ENCODE assay signal across 8 cellular contexts in the genomic region with DNA sequence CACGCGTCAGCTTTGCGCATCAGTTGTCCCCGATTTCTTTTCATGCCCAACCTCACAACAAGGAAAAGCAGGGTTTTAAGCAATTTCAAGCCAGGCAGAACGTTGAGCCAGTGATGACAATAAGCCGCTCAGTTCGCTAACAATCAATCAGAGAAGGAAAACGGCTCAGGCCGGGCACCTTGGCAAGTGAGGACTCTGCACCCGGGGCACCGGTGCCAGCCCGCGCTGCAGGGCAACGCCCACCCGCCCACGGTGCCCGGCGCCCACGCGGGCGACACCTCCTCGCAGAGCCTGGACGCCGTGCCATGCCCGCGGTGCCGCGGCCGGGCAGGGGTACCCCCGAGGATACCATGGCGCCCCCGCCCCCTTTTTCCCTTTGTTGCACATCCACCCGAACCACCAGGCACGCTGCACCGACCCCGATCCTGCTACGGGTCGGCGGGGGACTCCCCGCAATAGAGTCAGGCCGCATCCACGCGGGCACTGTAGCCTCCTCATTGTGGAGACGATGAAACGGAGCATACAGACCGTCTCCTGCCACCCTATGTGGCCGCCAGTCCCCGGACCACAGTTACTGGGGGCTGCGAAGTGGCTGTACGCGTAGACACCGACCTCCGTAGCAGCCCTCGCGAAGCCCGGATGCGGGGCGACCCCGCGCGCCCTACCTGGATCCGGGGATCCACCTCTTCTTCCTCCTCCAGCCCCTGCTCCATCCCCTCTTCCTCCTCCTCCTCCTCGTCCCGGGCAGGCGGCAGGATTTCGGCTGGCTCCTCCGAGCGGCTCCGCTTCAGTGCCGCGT. TPM values are rescaled to one million over a fixed set of nuclear protein-coding genes. Genes with fewer than 3 reads are reported as not detected.
DNase-seq lines count a peak whose midpoint lies in the region; ATAC-seq and TF ChIP-seq lines count a peak whose summit lies in the region.

No MANE protein-coding gene starts in this region.

- peak overlapping the region; percentile 63 for H2BK15ac ChIP-seq in neuronal stem cell (ENCODE audit: low read length)

- no peak overlapping the region for H3K4ac ChIP-seq in neuronal stem cell (ENCODE audit: low read length)

- H3K27ac ChIP-seq in neuronal stem cell (replicated peaks; ENCODE audit: low read length) (no peak overlapping the region), urinary bladder (ENCODE audit: low read depth) (peak overlapping the region; percentile 72)

- no peaks in the 10 kb centered on the region for H3K36me3 ChIP-seq in neuronal stem cell (replicated peaks in 1 of 2; ENCODE audit: control insufficient read depth in 2 of 2, insufficient read depth in 2 of 2, low read length in 2 of 2)
- H3K36me3 ChIP-seq in urinary bladder (ENCODE audit: insufficient read depth): no peaks in the 10 kb centered on the region

- H3K79me1 ChIP-seq in neuronal stem cell (ENCODE audit: low read depth, low read length): no peaks in the 10 kb centered on the region

- H3K4me2 ChIP-seq in neuronal stem cell (ENCODE audit: insufficient read depth, low read length, poor library complexity, severe bottlenecking): peak overlapping the region; percentile 98

- peak overlapping the region; percentile 80 for H2BK5ac ChIP-seq in neuronal stem cell (ENCODE audit: low read length)

- H3K18ac ChIP-seq in neuronal stem cell (ENCODE audit: low read length): peak overlapping the region; percentile 88

- no peaks in the 10 kb centered on the region for H3K9me3 ChIP-seq in neuronal stem cell (replicated peaks in 1 of 2; ENCODE audit: control insufficient read depth in 2 of 2, insufficient read depth in 1 of 2, low read depth in 1 of 2, low read length in 2 of 2)

- H2BK12ac ChIP-seq in neuronal stem cell (ENCODE audit: low read length): peak overlapping the region; percentile 65

- peak; percentile 19 for ATAC-seq in GM21786 (IDR thresholded peaks at IDR 0.05; ENCODE audit: unreplicated experiment)
- ATAC-seq in activated T-cell treated with anti-CD3 and anti-CD28 coated beads, Interleukin-2, amount 50 U/mL, for 72 hours (replicated peaks in 1 of 2): peak; percentile 60 to 61

- peaks cover 0 to 4% of the 10 kb centered on the region in 2 donors for H3K36me3 Mint-ChIP-seq in activated T-cell treated with anti-CD3 and anti-CD28 coated beads, Interleukin-2, amount 50 U/mL, for 72 hours (ENCODE audit: insufficient read depth in 2 of 2)

- peak overlapping the region; percentile 93 to 95 for H3K4me3 Mint-ChIP-seq in activated T-cell treated with anti-CD3 and anti-CD28 coated beads, Interleukin-2, amount 50 U/mL, for 72 hours

- WGBS in neuronal stem cell (ENCODE audit: extremely low coverage in 2 of 2, insufficient read length in 2 of 2, insufficient replicate concordance in 1 of 2), 2 donors: no CpG with 5 or more reads among the region's 71 CpGs
- 3% methylated on average over 71 of the region's 71 CpGs for WGBS in urinary bladder

- H3K23ac ChIP-seq in neuronal stem cell (ENCODE audit: low read depth, low read length, poor library complexity): peak overlapping the region; percentile 90

- H2AFZ ChIP-seq in neuronal stem cell (ENCODE audit: low read length): peak overlapping the region; percentile 97

- peak overlapping the region; percentile 83 for H3K4me3 ChIP-seq in fibroblast of villous mesenchyme (ENCODE audit: low read depth, low read length)
- H3K4me3 ChIP-seq in neuronal stem cell (ENCODE audit: low read length in 2 of 2): peak overlapping the region; percentile 71 to 84
- peak overlapping the region; percentile 89 for H3K4me3 ChIP-seq in urinary bladder (ENCODE audit: low read depth, low read length)

- H3K9me3 Mint-ChIP-seq in activated T-cell treated with anti-CD3 and anti-CD28 coated beads, Interleukin-2, amount 50 U/mL, for 72 hours: no peaks in the 10 kb centered on the region

- H3K14ac ChIP-seq in neuronal stem cell (ENCODE audit: low read length): peak overlapping the region; percentile 0

- H3K4me1 ChIP-seq in neuronal stem cell (ENCODE audit: control insufficient read depth in 2 of 2, insufficient read depth in 1 of 2, low read depth in 1 of 2, low read length in 2 of 2): peaks cover 8 to 10% of the 10 kb centered on the region in 2 donors
- no peaks in the 10 kb centered on the region for H3K4me1 ChIP-seq in urinary bladder (ENCODE audit: insufficient read depth)

- H3K9ac ChIP-seq in neuronal stem cell (ENCODE audit: low read depth, low read length, poor library complexity): peak overlapping the region; percentile 89

- H2AK5ac ChIP-seq in neuronal stem cell (ENCODE audit: low read depth, low read length): no peak overlapping the region

- no peak overlapping the region for H4K8ac ChIP-seq in neuronal stem cell (ENCODE audit: low read depth, low read length)

- H3K27ac Mint-ChIP-seq in activated T-cell treated with anti-CD3 and anti-CD28 coated beads, Interleukin-2, amount 50 U/mL, for 72 hours: no peak overlapping the region

- no peaks in the 10 kb centered on the region for H3K27me3 Mint-ChIP-seq in activated T-cell treated with anti-CD3 and anti-CD28 coated beads, Interleukin-2, amount 50 U/mL, for 72 hours (ENCODE audit: low read depth)

- peak overlapping the region; percentile 8 for H2BK120ac ChIP-seq in neuronal stem cell (ENCODE audit: low read depth, low read length)

- peak; percentile 75 for DNase-seq in D341Med (ENCODE audit: low spot score)
- peak; percentile 43 for DNase-seq in NAMALWA (ENCODE audit: low spot score)
- DNase-seq in activated T-cell treated with anti-CD3 and anti-CD28 coated beads, Interleukin-2, amount 50 U/mL, for 72 hours: peak; percentile 53 to 68
- no peak for DNase-seq in fibroblast of villous mesenchyme (ENCODE audit: low read depth)
- no peak for DNase-seq in neuronal stem cell (ENCODE audit: low spot score)
- no peak for DNase-seq in NCI-H146 treated with DMSO at 0.1 percent for 48 hours (lab: John Stamatoyannopoulos, UW; ENCODE audit: unreplicated experiment)

- H3K27me3 ChIP-seq in neuronal stem cell (ENCODE audit: control insufficient read depth in 3 of 3, insufficient read depth in 3 of 3, low read depth in 1 of 3, low read length in 3 of 3): peaks cover 0 to 32% (median 16%) of the 10 kb centered on the region in 3 experiments

- peaks cover 59% of the 10 kb centered on the region for H3K4me1 Mint-ChIP-seq in activated T-cell treated with anti-CD3 and anti-CD28 coated beads, Interleukin-2, amount 50 U/mL, for 72 hours (ENCODE audit: low read depth)

- H4K91ac ChIP-seq in neuronal stem cell (ENCODE audit: low read depth, low read length, poor library complexity): no peak overlapping the region

- no peak for TF ChIP-seq CTCF in fibroblast of villous mesenchyme (IDR thresholded peaks at IDR 0.05; ENCODE audit: insufficient read depth, low read depth, low read length)

RNA-seq across cellular contexts. Expression of a gene that starts 0.6 kb away (rescaled TPM):
- 10 to 100 TPM in 1 of 2 donors, 1 to 10 TPM in 1; 7.4 to 19.6 TPM for total RNA-seq in activated T-cell treated with anti-CD3 and anti-CD28 coated beads, Interleukin-2, amount 50 U/mL, for 72 hours
- total RNA-seq in fibroblast of villous mesenchyme: 9.1 and 10.3 TPM in 2 replicates
- 6.1 TPM for polyA plus RNA-seq in neuronal stem cell (2013, experiment 1 of 2)
- polyA plus RNA-seq in neuronal stem cell (2013, experiment 2 of 2): 6.0 TPM
- total RNA-seq in urinary bladder: 55.6 TPM
- 44.8 TPM for polyA plus RNA-seq in urinary bladder

Comparison
In these comparisons a context has a peak if more than half of its experiments do, and no peak if none do; other contexts are left out.
1. DNase-seq: peak in D341Med (single experiment), NAMALWA (single experiment) and activated T-cell treated with anti-CD3 and anti-CD28 coated beads, Interleukin-2, amount 50 U/mL, for 72 hours (2 of 2); none in fibroblast of villous mesenchyme (single experiment), neuronal stem cell (single experiment) and NCI-H146 treated with DMSO at 0.1 percent for 48 hours (single experiment).
2. Peak in every context shown above with its lines, with median percentiles within 50 percentile points of each other: H3K4me3 ChIP-seq.